ENCODE assay signal across 8 cellular contexts in the genomic region with DNA sequence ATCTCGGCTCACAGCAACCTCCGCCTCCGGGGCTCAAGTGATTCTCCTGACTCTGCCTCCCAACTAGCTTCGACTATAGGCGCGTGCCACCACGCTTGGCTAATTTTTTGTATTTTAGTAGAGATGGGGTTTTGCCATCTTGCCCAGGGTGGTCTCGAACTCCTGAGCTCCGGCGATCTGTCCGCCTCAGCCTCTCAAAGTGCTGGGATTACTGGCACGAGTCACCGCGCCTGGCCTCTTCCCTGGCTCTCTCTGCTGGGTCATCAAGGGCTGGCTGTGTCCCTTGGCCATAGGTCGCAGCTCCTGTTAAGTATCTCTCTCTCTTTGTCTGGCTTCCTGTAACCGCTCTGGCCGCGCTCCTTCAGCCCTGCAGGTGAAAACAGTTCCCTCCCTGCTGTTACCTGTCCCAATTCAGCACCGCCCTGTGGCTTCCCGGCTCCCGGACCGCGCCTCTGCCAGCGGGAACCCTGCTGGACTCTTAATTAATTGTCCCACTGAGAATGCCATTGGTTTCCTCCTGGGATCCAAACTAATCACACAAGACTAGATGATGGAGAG. TPM values are rescaled to one million over a fixed set of nuclear protein-coding genes. Genes with fewer than 3 reads are reported as not detected.
DNase-seq lines count a peak whose midpoint lies in the region; ATAC-seq lines count a peak whose summit lies in the region.

No MANE protein-coding gene starts in this region.

- H3K4me1 ChIP-seq in iPS DF 6.9 (ENCODE audit: control insufficient read depth, insufficient read depth, low read length) = peaks cover 1% of the 10 kb centered on the region; the same call in 1 of the 2 replicates

- peaks cover 6% of the 10 kb centered on the region for H3K4me1 Mint-ChIP-seq in activated CD8-positive, alpha-beta memory T cell treated with anti-CD3 and anti-CD28 coated beads, Interleukin-2, amount 10 ng/mL, durations not matched to agents 7 days and 5 days

- no peak overlapping the region for H3K27ac ChIP-seq in iPS DF 6.9 (ENCODE audit: low read length)
- H3K27ac ChIP-seq in skin epidermis = peak overlapping the region in 19 of 21 experiments; percentile 47 to 94 (median 83)

- no peak for ATAC-seq in activated CD8-positive, alpha-beta memory T cell treated with anti-CD3 and anti-CD28 coated beads, Interleukin-2, amount 10 ng/mL, durations not matched to agents 7 days and 5 days
- ATAC-seq in activated naive CD4-positive, alpha-beta T cell treated with anti-CD3 and anti-CD28 coated beads, Interleukin-2, amount 50 U/mL, for 72 hours = no peak
- ATAC-seq in HG02623 (IDR thresholded peaks at IDR 0.05; ENCODE audit: unreplicated experiment) = no peak

- peak overlapping the region; percentile 72; the same call in 1 of the 2 replicates for H3K4me3 ChIP-seq in iPS DF 6.9 (ENCODE audit: low read length)
- peak overlapping the region; percentile 50 to 84 (median 72) for H3K4me3 ChIP-seq in skin epidermis

- H3K4me3 Mint-ChIP-seq in activated CD8-positive, alpha-beta memory T cell treated with anti-CD3 and anti-CD28 coated beads, Interleukin-2, amount 10 ng/mL, durations not matched to agents 7 days and 5 days = peak overlapping the region; percentile 76

- peak; percentile 39 for DNase-seq in activated CD8-positive, alpha-beta memory T cell treated with anti-CD3 and anti-CD28 coated beads, Interleukin-2, amount 10 ng/mL, durations not matched to agents 7 days and 5 days
- no peak for DNase-seq in activated CD8-positive, alpha-beta memory T cell treated with anti-CD3 and anti-CD28 coated beads, Interleukin-2, amount 50 U/mL, for 4 hours
- DNase-seq in activated naive CD4-positive, alpha-beta T cell treated with anti-CD3 and anti-CD28 coated beads, Interleukin-2, amount 50 U/mL, for 72 hours (ENCODE audit: low spot score in 2 of 2) = no peak
- no peak for DNase-seq in iPS DF 6.9 (ENCODE audit: low read depth, low spot score)
- DNase-seq in stimulated activated CD4-positive, alpha-beta T cell treated with anti-CD3 and anti-CD28 coated beads, Interleukin-4, amount 100 ng/mL, for 24 hours = no peak
- DNase-seq in GF-D8 (lab: John Stamatoyannopoulos, UW) = no peak

- no peaks in the 10 kb centered on the region for H3K27me3 ChIP-seq in iPS DF 6.9 (ENCODE audit: control insufficient read depth, insufficient read depth, low read length)

- CTCF ChIA-PET in activated CD8-positive, alpha-beta memory T cell treated with anti-CD3 and anti-CD28 coated beads, Interleukin-2, amount 10 ng/mL, durations not matched to agents 7 days and 5 days (lab: Charles Lee) = interaction anchor here (0.7 to 2.0 kb wide), 3 partner anchors 12 to 184 kb away, joined by 3 to 7 read pairs (median 4); no protein-coding TSS in a partner anchor

- no CpG with 5 or more reads among the region's 24 CpGs for WGBS in iPS DF 6.9 (ENCODE audit: insufficient coverage, insufficient read length)

- H3K27ac Mint-ChIP-seq in activated CD8-positive, alpha-beta memory T cell treated with anti-CD3 and anti-CD28 coated beads, Interleukin-2, amount 10 ng/mL, durations not matched to agents 7 days and 5 days = no peak overlapping the region
- H3K27ac Mint-ChIP-seq in activated naive CD4-positive, alpha-beta T cell treated with anti-CD3 and anti-CD28 coated beads, Interleukin-2, amount 50 U/mL, for 72 hours = peak overlapping the region; percentile 61 to 70

- H3K9me3 ChIP-seq in iPS DF 6.9 (ENCODE audit: control insufficient read depth, insufficient read depth, low read length) = no peaks in the 10 kb centered on the region

- peaks cover 64% of the 10 kb centered on the region for H3K27me3 Mint-ChIP-seq in activated CD8-positive, alpha-beta memory T cell treated with anti-CD3 and anti-CD28 coated beads, Interleukin-2, amount 10 ng/mL, durations not matched to agents 7 days and 5 days

- no peaks in the 10 kb centered on the region; the same call in 1 of the 2 replicates for H3K36me3 ChIP-seq in iPS DF 6.9 (ENCODE audit: control insufficient read depth, insufficient read depth, low read length)

- H3K36me3 Mint-ChIP-seq in activated CD8-positive, alpha-beta memory T cell treated with anti-CD3 and anti-CD28 coated beads, Interleukin-2, amount 10 ng/mL, durations not matched to agents 7 days and 5 days = no peaks in the 10 kb centered on the region
- no peaks in the 10 kb centered on the region for H3K36me3 Mint-ChIP-seq in activated naive CD4-positive, alpha-beta T cell treated with anti-CD3 and anti-CD28 coated beads, Interleukin-2, amount 50 U/mL, for 72 hours

- no peaks in the 10 kb centered on the region for H3K9me3 Mint-ChIP-seq in activated CD8-positive, alpha-beta memory T cell treated with anti-CD3 and anti-CD28 coated beads, Interleukin-2, amount 10 ng/mL, durations not matched to agents 7 days and 5 days (ENCODE audit: low read depth)
- H3K9me3 Mint-ChIP-seq in activated naive CD4-positive, alpha-beta T cell treated with anti-CD3 and anti-CD28 coated beads, Interleukin-2, amount 50 U/mL, for 72 hours = no peaks in the 10 kb centered on the region

RNA-seq across cellular contexts. Expression of a gene that starts 1.3 kb away (rescaled TPM):
- 1 to 10 TPM; 2.1 to 5.0 TPM for total RNA-seq in activated CD8-positive, alpha-beta memory T cell treated with anti-CD3 and anti-CD28 coated beads, Interleukin-2, amount 10 ng/mL, durations not matched to agents 7 days and 5 days
- total RNA-seq in activated naive CD4-positive, alpha-beta T cell treated with anti-CD3 and anti-CD28 coated beads, Interleukin-2, amount 50 U/mL, for 72 hours = 10 to 100 TPM in 1 of 2 donors, 1 to 10 TPM in 1; 5.3 to 15.6 TPM

RNA-seq across cellular contexts. Expression of a gene that starts 42.5 kb away (rescaled TPM):
- total RNA-seq in activated CD8-positive, alpha-beta memory T cell treated with anti-CD3 and anti-CD28 coated beads, Interleukin-2, amount 10 ng/mL, durations not matched to agents 7 days and 5 days = under 1 TPM; 0.73 to 0.82 TPM
- total RNA-seq in activated naive CD4-positive, alpha-beta T cell treated with anti-CD3 and anti-CD28 coated beads, Interleukin-2, amount 50 U/mL, for 72 hours = 1 to 10 TPM in 1 of 2 donors, under 1 TPM in 1; 0.48 to 1.6 TPM
